24 cellular contexts compared by ENCODE assay signal in the genomic region with DNA sequence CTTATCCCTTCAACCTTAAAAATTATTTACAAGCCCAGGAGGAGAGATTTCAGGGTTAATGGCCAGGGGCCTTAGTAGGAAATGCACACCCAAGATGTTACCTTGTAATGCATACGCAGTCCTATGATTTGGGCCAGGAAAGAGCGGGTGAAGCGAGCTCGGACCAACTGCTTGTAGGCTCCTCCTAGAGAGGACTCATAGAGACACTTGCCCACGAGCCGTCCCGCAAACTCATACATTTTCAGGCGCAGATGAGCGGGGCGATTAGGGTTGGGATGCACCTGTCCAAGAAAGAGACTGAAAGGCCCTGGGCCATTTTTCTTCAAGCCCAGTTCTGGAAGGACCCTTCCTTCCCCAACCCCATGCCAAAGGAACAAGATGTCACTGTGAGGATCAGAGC. TPM values are rescaled to one million over a fixed set of nuclear protein-coding genes. Genes with fewer than 3 reads are reported as not detected.
DNase-seq lines count a peak whose midpoint lies in the region; ATAC-seq and TF ChIP-seq lines count a peak whose summit lies in the region.
"Had no signal": no experiment of that assay in that cellular context is flagged by ENCODE, and none has a peak within 500 bp of the region (broad histone marks: within the 10 kb centered on the region; RNA-seq: fewer than 3 reads in every experiment).

No MANE protein-coding gene starts in this region.

- TF ChIP-seq CTCF in natural killer cell (IDR thresholded peaks at IDR 0.05) (no peak), thoracic aorta (IDR thresholded peaks at IDR 0.05) (no peak)

- H3K27me3 Mint-ChIP-seq in natural killer cell (ENCODE audit: low read depth in 2 of 2) (no peaks in the 10 kb centered on the region), immature natural killer cell (ENCODE audit: low read depth in 3 of 3) (peaks cover 0 to 2% (median 0%) of the 10 kb centered on the region in 3 donors)
- H3K27me3 Mint-ChIP-seq in natural killer cell treated with Interleukin-12 subunit alpha and Interleukin-12 subunit beta and Interleukin-15 and Interleukin-18, amount 100 ng/mL, for 72 hours = no peaks in the 10 kb centered on the region
- H3K27me3 Mint-ChIP-seq: CD4-positive, alpha-beta T cell; CD8-positive, alpha-beta memory T cell had no signal

- DNase-seq in natural killer cell (no peak), immature natural killer cell (no peak), thoracic aorta (ENCODE audit: low spot score) (no peak), aorta (peak in 1 of 2 donors; percentile 57), HuH-7.5 (ENCODE audit: low spot score) (no peak), NCI-H2171 (lab: John Stamatoyannopoulos, UW) (no peak)
- DNase-seq in natural killer cell treated with Interleukin-12 subunit alpha and Interleukin-12 subunit beta and Interleukin-15 and Interleukin-18, amount 100 ng/mL, for 72 hours (ENCODE audit: low spot score) = no peak
- DNase-seq: 8988T; ACHN; AML-193; BE2C; CD4-positive, alpha-beta T cell; CD8-positive, alpha-beta memory T cell; DMS 273 treated with DMSO at 0.1 percent for 48 hours; DMS79; EL; GDM1; GOT3 had no signal

- WGBS in aorta, 2 donors = 98% methylated on average over 10 of the region's 10 CpGs

- no peak overlapping the region for H3K4me3 ChIP-seq in thoracic aorta
- H3K4me3 ChIP-seq in aorta (ENCODE audit: low read length in 2 of 2) = no peak overlapping the region
- H3K4me3 ChIP-seq: A549; BLaER1 treated with 17β-estradiol and CSF1 and Interleukin-3, amounts not matched to agents 10 nM and 100 nM; GM12878; HAP-1 had no signal

- H3K4me3 Mint-ChIP-seq in natural killer cell (no peak overlapping the region), immature natural killer cell (no peak overlapping the region)
- no peak overlapping the region for H3K4me3 Mint-ChIP-seq in natural killer cell treated with Interleukin-12 subunit alpha and Interleukin-12 subunit beta and Interleukin-15 and Interleukin-18, amount 100 ng/mL, for 72 hours
- H3K4me3 Mint-ChIP-seq: CD14-positive monocyte; CD4-positive, alpha-beta T cell had no signal

- intact Hi-C loops in natural killer cell (cut with micrococcal nuclease) = no loop called here
- intact Hi-C loops in aorta (cut with DNase I) = loop anchor here in 1 of 2 donors (5.0 kb wide), 2 partner anchors 42 to 58 kb away; a partner anchor contains a TSS

- H3K36me3 ChIP-seq in thoracic aorta (peaks cover 18% of the 10 kb centered on the region), aorta (ENCODE audit: control insufficient read depth in 1 of 2, insufficient read depth in 2 of 2, low read length in 1 of 2) (peaks cover 4 to 10% of the 10 kb centered on the region in 2 donors)

- H3K9me3 Mint-ChIP-seq in natural killer cell (no peaks in the 10 kb centered on the region), immature natural killer cell (no peaks in the 10 kb centered on the region)
- no peaks in the 10 kb centered on the region for H3K9me3 Mint-ChIP-seq in natural killer cell treated with Interleukin-12 subunit alpha and Interleukin-12 subunit beta and Interleukin-15 and Interleukin-18, amount 100 ng/mL, for 72 hours
- H3K9me3 Mint-ChIP-seq: CD14-positive monocyte; CD4-positive, alpha-beta T cell; CD8-positive, alpha-beta memory T cell had no signal

- peak overlapping the region; percentile 59 to 75 for H3K27ac Mint-ChIP-seq in natural killer cell
- H3K27ac Mint-ChIP-seq in natural killer cell treated with Interleukin-12 subunit alpha and Interleukin-12 subunit beta and Interleukin-15 and Interleukin-18, amount 100 ng/mL, for 72 hours = peak overlapping the region in 1 of 2 donors; percentile 56
- peak overlapping the region in 4 of 6 donors; percentile 1 to 69 (median 24) for H3K27ac Mint-ChIP-seq in immature natural killer cell
- H3K27ac Mint-ChIP-seq: CD4-positive, alpha-beta T cell had no signal

- peaks cover 14 to 56% of the 10 kb centered on the region in 2 donors for H3K4me1 ChIP-seq in thoracic aorta (ENCODE audit: control insufficient read depth in 1 of 2, low read depth in 2 of 2)
- no peaks in the 10 kb centered on the region for H3K4me1 ChIP-seq in aorta (ENCODE audit: control insufficient read depth in 1 of 2, insufficient read depth in 2 of 2, low read length in 2 of 2)
- H3K4me1 ChIP-seq: BE2C; BLaER1 treated with 17β-estradiol and CSF1 and Interleukin-3, amounts not matched to agents 10 nM and 100 nM; HAP-1 had no signal

- H3K4me1 Mint-ChIP-seq in natural killer cell (peaks cover 13 to 18% of the 10 kb centered on the region in 2 donors), immature natural killer cell (peaks cover 14 to 35% of the 10 kb centered on the region in 2 donors)
- peaks cover 7 to 15% of the 10 kb centered on the region in 2 donors for H3K4me1 Mint-ChIP-seq in natural killer cell treated with Interleukin-12 subunit alpha and Interleukin-12 subunit beta and Interleukin-15 and Interleukin-18, amount 100 ng/mL, for 72 hours (ENCODE audit: low read depth in 2 of 2)
- H3K4me1 Mint-ChIP-seq: CD14-positive monocyte had no signal

- ATAC-seq in natural killer cell (no peak), thoracic aorta (ENCODE audit: insufficient number of reproducible peaks, low FRiP score, low read depth) (no peak), aorta (ENCODE audit: low FRiP score) (no peak), HG02884 (IDR thresholded peaks at IDR 0.05; ENCODE audit: unreplicated experiment) (no peak)
- no peak for ATAC-seq in natural killer cell treated with Interleukin-12 subunit alpha and Interleukin-12 subunit beta and Interleukin-15 and Interleukin-18, amount 100 ng/mL, for 72 hours
- ATAC-seq: A549, GM12878 had no signal

- peaks cover 43% of the 10 kb centered on the region for H3K36me3 Mint-ChIP-seq in natural killer cell
- H3K36me3 Mint-ChIP-seq in natural killer cell treated with Interleukin-12 subunit alpha and Interleukin-12 subunit beta and Interleukin-15 and Interleukin-18, amount 100 ng/mL, for 72 hours = peaks cover 46% of the 10 kb centered on the region
- H3K36me3 Mint-ChIP-seq in immature natural killer cell = peaks cover 46 to 82% (median 58%) of the 10 kb centered on the region in 3 donors

- H3K9me3 ChIP-seq in thoracic aorta (no peaks in the 10 kb centered on the region), aorta (ENCODE audit: control insufficient read depth, low read length) (no peaks in the 10 kb centered on the region)
- H3K9me3 ChIP-seq: A549; BE2C; BLaER1 treated with 17β-estradiol and CSF1 and Interleukin-3, amounts not matched to agents 10 nM and 100 nM; HAP-1 had no signal

- H3K27me3 ChIP-seq in thoracic aorta (replicated peaks; ENCODE audit: insufficient read depth) (no peaks in the 10 kb centered on the region), aorta (ENCODE audit: control insufficient read depth in 1 of 2, insufficient read depth in 2 of 2, low read length in 1 of 2) (no peaks in the 10 kb centered on the region)
- H3K27me3 ChIP-seq: BE2C; BLaER1 treated with 17β-estradiol and CSF1 and Interleukin-3, amounts not matched to agents 10 nM and 100 nM had no signal

- peak overlapping the region; percentile 77 to 79 for H3K27ac ChIP-seq in thoracic aorta
- H3K27ac ChIP-seq in aorta (ENCODE audit: low read depth in 1 of 2, low read length in 2 of 2) = peak overlapping the region; percentile 17 to 69
- H3K27ac ChIP-seq: A549; BLaER1 treated with 17β-estradiol and CSF1 and Interleukin-3, amounts not matched to agents 10 nM and 100 nM had no signal

RNA-seq across cellular contexts. Expression of a gene that starts 43.0 kb away (rescaled TPM):
- total RNA-seq in natural killer cell (10 to 100 TPM; 65.9 to 83.0 (median 82.3) TPM), thoracic aorta (10 to 100 TPM; 29.6 to 51.4 TPM), aorta (10 to 100 TPM; 32.7 to 35.7 TPM)
- total RNA-seq in natural killer cell treated with Interleukin-12 subunit alpha and Interleukin-12 subunit beta and Interleukin-15 and Interleukin-18, amount 100 ng/mL, for 72 hours = 10 to 100 TPM; 57.3 to 62.4 TPM
- polyA plus RNA-seq in immature natural killer cell (10 to 100 TPM; 11.9 to 30.6 (median 14.0) TPM), aorta (10 to 100 TPM in 1 of 2 donors, 1 to 10 TPM in 1; 3.9 to 11.1 TPM)

RNA-seq across cellular contexts. Expression of a gene that starts 43.1 kb away (rescaled TPM):
- 10 to 100 TPM; 37.1 to 49.6 (median 40.4) TPM for total RNA-seq in natural killer cell
- total RNA-seq in natural killer cell treated with Interleukin-12 subunit alpha and Interleukin-12 subunit beta and Interleukin-15 and Interleukin-18, amount 100 ng/mL, for 72 hours = 10 to 100 TPM; 45.2 to 55.8 TPM
- polyA plus RNA-seq in immature natural killer cell = 10 to 100 TPM; 25.9 to 34.2 (median 31.8) TPM
- total RNA-seq in thoracic aorta = 10 to 100 TPM; 31.8 to 32.5 TPM
- 10 to 100 TPM; 40.8 to 42.4 TPM for total RNA-seq in aorta
- 10 to 100 TPM; 22.6 to 25.9 TPM for polyA plus RNA-seq in aorta

RNA-seq across cellular contexts. Expression of a gene that starts 57.8 kb away (rescaled TPM):
- total RNA-seq in natural killer cell = 1 to 10 TPM; 2.1 to 3.7 (median 3.0) TPM
- under 1 TPM; 0.55 to 0.73 TPM for total RNA-seq in natural killer cell treated with Interleukin-12 subunit alpha and Interleukin-12 subunit beta and Interleukin-15 and Interleukin-18, amount 100 ng/mL, for 72 hours
- under 1 TPM; 0.29 to 0.66 (median 0.30) TPM for polyA plus RNA-seq in immature natural killer cell
- 100 to 1,000 TPM; 674 to 973 TPM for total RNA-seq in thoracic aorta
- total RNA-seq in aorta = 100 to 1,000 TPM; 209 to 363 TPM
- 100 to 1,000 TPM in 1 of 2 donors, 10 to 100 TPM in 1; 40.4 to 247 TPM for polyA plus RNA-seq in aorta

Comparison
In these comparisons a context has a peak if more than half of its experiments do, and no peak if none do; other contexts are left out.
1. RNA of a gene that starts 57.8 kb away (total RNA-seq): 674 to 973 TPM in thoracic aorta and 209 to 363 TPM in aorta; 2.1 to 3.7 TPM in natural killer cell and 0.55 to 0.73 TPM in natural killer cell treated with Interleukin-12 subunit alpha and Interleukin-12 subunit beta and Interleukin-15 and Interleukin-18, amount 100 ng/mL, for 72 hours; every median in the first group is over 10 times any median in the second.